8 cellular contexts compared by ENCODE assay signal in the genomic region with DNA sequence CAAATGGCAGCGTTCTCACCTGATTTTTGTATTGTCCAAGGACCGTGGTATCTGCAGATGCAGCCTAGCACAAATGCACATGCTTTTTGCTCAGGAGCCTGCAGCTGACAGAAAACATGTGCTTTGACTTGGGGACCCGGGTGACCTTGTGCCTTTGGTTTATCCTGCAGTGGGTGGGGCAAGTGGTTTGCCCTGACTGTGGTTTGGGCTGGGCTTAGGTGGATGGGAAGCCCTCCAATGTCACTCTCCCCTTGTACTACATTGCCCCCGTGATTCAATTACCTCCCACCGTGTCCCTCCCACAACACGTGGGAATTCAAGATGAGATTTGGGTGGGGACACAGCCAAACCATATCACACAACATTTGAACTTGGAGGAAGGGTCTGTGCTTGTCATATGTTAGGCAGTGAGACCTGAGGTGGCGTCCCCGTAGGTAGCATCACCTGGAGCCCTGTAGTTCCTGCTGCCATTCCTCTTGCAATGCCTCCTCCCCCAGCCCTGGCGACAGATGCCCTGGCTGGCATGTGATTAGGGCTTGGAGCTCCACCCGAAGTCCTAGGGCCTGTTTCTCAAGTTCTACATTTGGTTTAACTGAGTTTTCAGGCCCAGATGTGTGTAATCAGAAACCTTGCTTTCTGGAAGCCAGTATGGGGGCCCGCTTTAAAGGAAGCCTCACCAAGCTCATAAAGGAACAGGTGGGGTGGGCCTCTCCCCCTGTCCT. TPM values are rescaled to one million over a fixed set of nuclear protein-coding genes. Genes with fewer than 3 reads are reported as not detected.
DNase-seq lines count a peak whose midpoint lies in the region; ATAC-seq, FAIRE-seq and TF ChIP-seq lines count a peak whose summit lies in the region.

No MANE protein-coding gene starts in this region.

- peak overlapping the region; percentile 44 to 59 (median 50) for H3K27ac ChIP-seq in esophagus muscularis mucosa (replicated peaks in 1 of 4)

- TF ChIP-seq EP300 in esophagus muscularis mucosa (IDR thresholded peaks at IDR 0.05) = no peak

- DNase-seq in GM12892 (ENCODE audit: insufficient read length) = no peak
- peak; percentile 25 for DNase-seq in NOMO-1 treated with DMSO at 0.1 percent for 48 hours (lab: John Stamatoyannopoulos, UW; ENCODE audit: unreplicated experiment)
- no peak for DNase-seq in esophagus muscularis mucosa (ENCODE audit: extremely low spot score)
- no peak for DNase-seq in sciatic nerve (ENCODE audit: low spot score)
- no peak for DNase-seq in NCI-H2107 (lab: John Stamatoyannopoulos, UW)

- H3K9me3 ChIP-seq in esophagus muscularis mucosa = no peaks in the 10 kb centered on the region

- H3K36me3 ChIP-seq in esophagus muscularis mucosa = no peaks in the 10 kb centered on the region

- ATAC-seq in sciatic nerve = peak; percentile 36
- ATAC-seq in HG03045 (IDR thresholded peaks at IDR 0.05; ENCODE audit: unreplicated experiment) = no peak
- ATAC-seq in GM19397 (IDR thresholded peaks at IDR 0.05; ENCODE audit: unreplicated experiment) = no peak
- no peak for ATAC-seq in GM21360 (IDR thresholded peaks at IDR 0.05; ENCODE audit: unreplicated experiment)

- H3K4me3 ChIP-seq in esophagus muscularis mucosa = peak overlapping the region; percentile 63 to 77 (median 70)

- peaks cover 0 to 50% (median 21%) of the 10 kb centered on the region in 4 donors for H3K27me3 ChIP-seq in esophagus muscularis mucosa

- TF ChIP-seq CTCF in esophagus muscularis mucosa (IDR thresholded peaks at IDR 0.05) = no peak

- TF ChIP-seq POLR2A in GM12892 (IDR thresholded peaks at IDR 0.05; ENCODE audit: low read depth, low read length) (peak; percentile 26; the same call in 1 of the 2 replicates), esophagus muscularis mucosa (IDR thresholded peaks at IDR 0.05; ENCODE audit: low read depth) (no peak)

- WGBS in esophagus muscularis mucosa = 66% methylated on average over 11 of the region's 11 CpGs

- intact Hi-C loops in esophagus muscularis mucosa (cut with DNase I) (no loop called here), sciatic nerve (cut with DNase I) (loop anchor here (5.0 kb wide), 1 partner anchor 84 kb away; no protein-coding TSS in a partner anchor)

- H3K4me1 ChIP-seq in esophagus muscularis mucosa = peaks cover 16 to 59% (median 41%) of the 10 kb centered on the region in 4 donors

- peak; percentile 40 for FAIRE-seq in GM12892 (lab: Jason Lieb, UNC)

RNA-seq across cellular contexts. Expression of a gene that starts 2.1 kb away (rescaled TPM):
- 30.2 TPM for polyA plus RNA-seq in GM12892 (2012; ENCODE audit: missing spikeins)
- total RNA-seq in esophagus muscularis mucosa (1 to 10 TPM; 4.6 to 8.2 (median 6.7) TPM), sciatic nerve (22.6 TPM)
